26 cellular contexts compared by ENCODE assay signal in the genomic region with DNA sequence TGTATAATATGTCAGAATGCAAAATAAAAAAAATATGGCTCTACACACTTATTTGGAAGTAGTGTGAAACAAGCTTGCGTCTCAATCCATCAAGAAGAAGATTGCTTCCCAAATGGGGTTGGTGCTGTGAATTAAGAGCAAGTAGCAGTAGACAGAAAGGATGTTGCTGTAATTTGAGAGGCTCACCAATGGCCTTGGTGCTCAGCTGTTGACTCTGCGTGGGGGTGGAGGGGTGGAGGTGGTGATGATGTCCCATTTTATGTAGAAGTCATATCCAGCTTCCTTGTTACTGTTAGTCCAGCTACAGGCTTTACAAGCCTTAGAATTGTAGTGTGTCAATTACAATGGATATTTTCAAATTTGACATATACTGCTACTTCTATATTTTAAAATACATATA.
DNase-seq lines count a peak whose midpoint lies in the region; ATAC-seq and TF ChIP-seq lines count a peak whose summit lies in the region.
"Had no signal": no experiment of that assay in that cellular context is flagged by ENCODE, and none has a peak within 500 bp of the region (broad histone marks: within the 10 kb centered on the region; RNA-seq: fewer than 3 reads in every experiment).

No MANE protein-coding gene starts in this region.

- H3K27me3 Mint-ChIP-seq in T-helper 2 cell treated with Interferon-gamma antibody and Interleukin-4, amounts not matched to agents 5 μg/mL and 100 μg/mL, for 36 hours (ENCODE audit: low read depth): no peaks in the 10 kb centered on the region
- H3K27me3 Mint-ChIP-seq: activated naive CD8-positive, alpha-beta T cell; B cell; CD8-positive, alpha-beta memory T cell; dendritic cell treated with granulocyte-macrophage colony-stimulating factor and Interleukin-4, amounts not matched to agents 40 ng/mL and 50 ng/mL, for 4 days had no signal

- H3K36me3 ChIP-seq in SJCRH30: no peaks in the 10 kb centered on the region
- H3K36me3 ChIP-seq in osteoblast (ENCODE audit: insufficient read depth, low read length): no peaks in the 10 kb centered on the region
- H3K36me3 ChIP-seq: HAP-1, right lobe of liver had no signal

- H3K27ac ChIP-seq in SJCRH30 (no peak overlapping the region), osteoblast (ENCODE audit: low read depth, low read length) (no peak overlapping the region)
- H3K27ac ChIP-seq: right lobe of liver had no signal

- H3K27ac Mint-ChIP-seq in T-helper 2 cell treated with Interferon-gamma antibody and Interleukin-4, amounts not matched to agents 5 μg/mL and 100 μg/mL, for 36 hours: no peak overlapping the region
- H3K27ac Mint-ChIP-seq: activated CD8-positive, alpha-beta T cell treated with anti-CD3 and anti-CD28 coated beads, Interleukin-2, amount 10 ng/mL, durations not matched to agents 7 days and 5 days; activated naive CD8-positive, alpha-beta T cell; B cell; CD8-positive, alpha-beta memory T cell; dendritic cell treated with granulocyte-macrophage colony-stimulating factor and Interleukin-4, amounts not matched to agents 40 ng/mL and 50 ng/mL, for 4 days; endodermal cell; stimulated activated effector memory CD8-positive, alpha-beta T cell treated with anti-CD3 and anti-CD28 coated beads, Interleukin-12 subunit alpha, Interleukin-12 subunit beta, amount 100 ng/mL, for 72 hours had no signal

- no peaks in the 10 kb centered on the region for H3K9me3 ChIP-seq in SJCRH30 (replicated peaks)
- no peaks in the 10 kb centered on the region for H3K9me3 ChIP-seq in osteoblast (ENCODE audit: low read depth, low read length)
- H3K9me3 ChIP-seq: HAP-1, right lobe of liver had no signal

- no peak for ATAC-seq in GM19395 (IDR thresholded peaks at IDR 0.05; ENCODE audit: unreplicated experiment)
- ATAC-seq: activated CD8-positive, alpha-beta T cell treated with anti-CD3 and anti-CD28 coated beads, Interleukin-2, amount 10 ng/mL, durations not matched to agents 7 days and 5 days; esophagus mucosa; left cardiac atrium; right lobe of liver; stimulated activated effector memory CD8-positive, alpha-beta T cell treated with anti-CD3 and anti-CD28 coated beads, Interleukin-12 subunit alpha, Interleukin-12 subunit beta, amount 100 ng/mL, for 72 hours had no signal

- no peaks in the 10 kb centered on the region for H3K4me1 Mint-ChIP-seq in T-helper 2 cell treated with Interferon-gamma antibody and Interleukin-4, amounts not matched to agents 5 μg/mL and 100 μg/mL, for 36 hours (ENCODE audit: low read depth)
- H3K4me1 Mint-ChIP-seq: B cell; CD8-positive, alpha-beta memory T cell; stimulated activated effector memory CD8-positive, alpha-beta T cell treated with anti-CD3 and anti-CD28 coated beads, Interleukin-12 subunit alpha, Interleukin-12 subunit beta, amount 100 ng/mL, for 72 hours had no signal

- H3K9me3 Mint-ChIP-seq in T-helper 2 cell treated with Interferon-gamma antibody and Interleukin-4, amounts not matched to agents 5 μg/mL and 100 μg/mL, for 36 hours: no peaks in the 10 kb centered on the region
- H3K9me3 Mint-ChIP-seq: endodermal cell had no signal

- H3K4me3 ChIP-seq in SJCRH30 (no peak overlapping the region), osteoblast (ENCODE audit: insufficient read depth, low read length) (no peak overlapping the region)
- H3K4me3 ChIP-seq: HAP-1, right lobe of liver had no signal

- no peaks in the 10 kb centered on the region for H3K79me2 ChIP-seq in osteoblast (ENCODE audit: insufficient read depth, low read length)

- no peak overlapping the region for H3K4me3 Mint-ChIP-seq in T-helper 2 cell treated with Interferon-gamma antibody and Interleukin-4, amounts not matched to agents 5 μg/mL and 100 μg/mL, for 36 hours
- H3K4me3 Mint-ChIP-seq: activated CD8-positive, alpha-beta T cell treated with anti-CD3 and anti-CD28 coated beads, Interleukin-2, amount 10 ng/mL, durations not matched to agents 7 days and 5 days; activated naive CD8-positive, alpha-beta T cell; B cell; CD8-positive, alpha-beta memory T cell; dendritic cell treated with granulocyte-macrophage colony-stimulating factor and Interleukin-4, amounts not matched to agents 40 ng/mL and 50 ng/mL, for 4 days; endodermal cell; stimulated activated effector memory CD8-positive, alpha-beta T cell treated with anti-CD3 and anti-CD28 coated beads, Interleukin-12 subunit alpha, Interleukin-12 subunit beta, amount 100 ng/mL, for 72 hours had no signal

- peak; percentile 23 for DNase-seq in NCI-H2171 treated with DMSO at 0.1 percent for 48 hours (lab: John Stamatoyannopoulos, UW)
- no peak for DNase-seq in NCI-H2171 (lab: John Stamatoyannopoulos, UW)
- peak; percentile 49 for DNase-seq in NCI-H1417 treated with DMSO at 0.1 percent for 48 hours (lab: John Stamatoyannopoulos, UW)
- peak; percentile 41 to 56 for DNase-seq in SJCRH30
- no peak for DNase-seq in osteoblast (ENCODE audit: insufficient read length, low spot score, missing footprints)
- DNase-seq in T-helper 2 cell treated with Interferon-gamma antibody and Interleukin-4, amounts not matched to agents 5 μg/mL and 100 μg/mL, for 36 hours (ENCODE audit: low spot score): no peak
- DNase-seq in activated T-cell treated with anti-CD3 and anti-CD28 coated beads, Interleukin-2, amount 50 U/mL, for 1 hour: no peak
- DNase-seq: activated CD8-positive, alpha-beta T cell treated with anti-CD3 and anti-CD28 coated beads, Interleukin-2, amount 10 ng/mL, durations not matched to agents 7 days and 5 days; CD8-positive, alpha-beta memory T cell; DMS79 treated with DMSO at 0.1 percent for 48 hours; endodermal cell; foreskin melanocyte; left cardiac atrium; NCI-H524 treated with DMSO at 0.1 percent for 48 hours; posterior cingulate gyrus; right lobe of liver; stimulated activated CD4-positive, alpha-beta T cell treated with anti-CD3 and anti-CD28 coated beads, Interleukin-4, amount 100 ng/mL, for 24 hours; T-helper 1 cell; trophoblast cell had no signal

- H3K36me3 Mint-ChIP-seq in T-helper 2 cell treated with Interferon-gamma antibody and Interleukin-4, amounts not matched to agents 5 μg/mL and 100 μg/mL, for 36 hours (ENCODE audit: low read depth): no peaks in the 10 kb centered on the region
- H3K36me3 Mint-ChIP-seq: activated naive CD8-positive, alpha-beta T cell; CD8-positive, alpha-beta memory T cell; stimulated activated effector memory CD8-positive, alpha-beta T cell treated with anti-CD3 and anti-CD28 coated beads, Interleukin-12 subunit alpha, Interleukin-12 subunit beta, amount 100 ng/mL, for 72 hours had no signal

- no peaks in the 10 kb centered on the region for H3K27me3 ChIP-seq in SJCRH30
- H3K27me3 ChIP-seq in osteoblast (ENCODE audit: insufficient read depth, low read length): no peaks in the 10 kb centered on the region
- H3K27me3 ChIP-seq: right lobe of liver had no signal

- no peaks in the 10 kb centered on the region for H4K20me1 ChIP-seq in osteoblast (ENCODE audit: insufficient read depth, low read length)

- no peak overlapping the region for H3K4me2 ChIP-seq in osteoblast (ENCODE audit: insufficient read depth, low read length)

- H3K4me1 ChIP-seq in SJCRH30: peaks cover 7% of the 10 kb centered on the region; the same call in 1 of the 2 replicates
- peaks cover 2% of the 10 kb centered on the region for H3K4me1 ChIP-seq in osteoblast (ENCODE audit: insufficient read depth, low read length)
- H3K4me1 ChIP-seq: right lobe of liver had no signal

- TF ChIP-seq CTCF in osteoblast (IDR thresholded peaks at IDR 0.05; ENCODE audit: extremely low read depth, low read depth, low read length): no peak

- peak overlapping the region; percentile 33 for H2AFZ ChIP-seq in osteoblast (ENCODE audit: low read length)

Comparison
In these comparisons a context has a peak if more than half of its experiments do, and no peak if none do; other contexts are left out.
1. DNase-seq: peak in NCI-H2171 treated with DMSO at 0.1 percent for 48 hours (single experiment), NCI-H1417 treated with DMSO at 0.1 percent for 48 hours (single experiment) and SJCRH30 (2 of 2); none in NCI-H2171 (single experiment), osteoblast (single experiment), T-helper 2 cell treated with Interferon-gamma antibody and Interleukin-4, amounts not matched to agents 5 μg/mL and 100 μg/mL, for 36 hours (single experiment) and activated T-cell treated with anti-CD3 and anti-CD28 coated beads, Interleukin-2, amount 50 U/mL, for 1 hour (single experiment).